1 cellular context compared by ENCODE assay signal in the genomic region with DNA sequence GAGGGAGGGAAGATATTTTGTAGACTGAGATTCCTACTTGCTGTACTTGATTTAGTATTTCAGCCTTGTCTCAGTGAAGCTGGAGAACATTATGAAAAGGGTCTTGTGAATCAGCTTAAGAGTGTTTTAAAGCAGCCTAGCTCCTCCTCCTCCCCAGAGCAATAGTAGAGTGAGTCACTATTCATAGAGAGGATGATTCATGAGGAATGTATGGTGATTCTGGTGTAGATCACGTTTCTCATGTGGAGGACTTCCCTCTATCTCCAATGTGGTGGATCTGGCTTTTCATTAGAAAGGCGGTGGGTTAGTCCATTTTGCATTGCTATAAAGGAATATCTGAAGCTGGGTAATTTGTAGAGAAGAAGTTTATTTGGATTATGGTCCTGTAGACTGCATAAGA.
TF ChIP-seq lines count a peak whose summit lies in the region.

No MANE protein-coding gene starts in this region.

TF ChIP-seq in IMR-90, 13 proteins besides CTCF, POLR2A, EP300 and RAD21 (continued from another document):
- TF ChIP-seq, protein P1, sequence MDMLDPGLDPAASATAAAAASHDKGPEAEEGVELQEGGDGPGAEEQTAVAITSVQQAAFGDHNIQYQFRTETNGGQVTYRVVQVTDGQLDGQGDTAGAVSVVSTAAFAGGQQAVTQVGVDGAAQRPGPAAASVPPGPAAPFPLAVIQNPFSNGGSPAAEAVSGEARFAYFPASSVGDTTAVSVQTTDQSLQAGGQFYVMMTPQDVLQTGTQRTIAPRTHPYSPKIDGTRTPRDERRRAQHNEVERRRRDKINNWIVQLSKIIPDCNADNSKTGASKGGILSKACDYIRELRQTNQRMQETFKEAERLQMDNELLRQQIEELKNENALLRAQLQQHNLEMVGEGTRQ (IDR thresholded peaks at IDR 0.05; ENCODE audit: low read depth, low read length) = no peak
- TF ChIP-seq FOS (IDR thresholded peaks at IDR 0.05; ENCODE audit: low read depth, low read length) = peak; percentile 89
- TF ChIP-seq MAZ (IDR thresholded peaks at IDR 0.05; ENCODE audit: borderline replicate concordance, low read depth, low read length) = no peak
- TF ChIP-seq MXI1 (IDR thresholded peaks at IDR 0.05; ENCODE audit: borderline replicate concordance, low read depth, low read length) = no peak
- no peak for TF ChIP-seq RCOR1 (IDR thresholded peaks at IDR 0.05; ENCODE audit: insufficient replicate concordance, low read length)
- no peak for TF ChIP-seq NFE2L2 (IDR thresholded peaks at IDR 0.05; ENCODE audit: low read depth, low read length)
- TF ChIP-seq, protein P2, sequence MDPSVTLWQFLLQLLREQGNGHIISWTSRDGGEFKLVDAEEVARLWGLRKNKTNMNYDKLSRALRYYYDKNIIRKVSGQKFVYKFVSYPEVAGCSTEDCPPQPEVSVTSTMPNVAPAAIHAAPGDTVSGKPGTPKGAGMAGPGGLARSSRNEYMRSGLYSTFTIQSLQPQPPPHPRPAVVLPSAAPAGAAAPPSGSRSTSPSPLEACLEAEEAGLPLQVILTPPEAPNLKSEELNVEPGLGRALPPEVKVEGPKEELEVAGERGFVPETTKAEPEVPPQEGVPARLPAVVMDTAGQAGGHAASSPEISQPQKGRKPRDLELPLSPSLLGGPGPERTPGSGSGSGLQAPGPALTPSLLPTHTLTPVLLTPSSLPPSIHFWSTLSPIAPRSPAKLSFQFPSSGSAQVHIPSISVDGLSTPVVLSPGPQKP (IDR thresholded peaks at IDR 0.05; ENCODE audit: borderline replicate concordance, low read depth, low read length) = no peak
